In genomic region chr1:2545754-2546514, GRCh38 we compare ENCODE assay signal across 8 cellular contexts. TPM values are rescaled to one million over a fixed set of nuclear protein-coding genes. Genes with fewer than 3 reads are reported as not detected.
A peak's percentile ranks its signal among the peaks of the same experiment; 100 is the strongest.
DNase-seq lines count a peak whose midpoint lies in the region; ATAC-seq, FAIRE-seq and TF ChIP-seq lines count a peak whose summit lies in the region.

No MANE protein-coding gene starts in this region.

- H3K4me1 ChIP-seq in SJCRH30 (peaks cover 30% of the 10 kb centered on the region), pancreas (peaks cover 6 to 22% (median 20%) of the 10 kb centered on the region in 3 donors), thyroid gland (peaks cover 27 to 55% of the 10 kb centered on the region in 2 donors)

- no peaks in the 10 kb centered on the region for H3K9me3 ChIP-seq in SJCRH30 (replicated peaks)
- no peaks in the 10 kb centered on the region for H3K9me3 ChIP-seq in pancreas
- H3K9me3 ChIP-seq in thyroid gland: no peaks in the 10 kb centered on the region

- no peak overlapping the region for H3K4me3 ChIP-seq in SJCRH30
- peak overlapping the region; percentile 16 to 67 (median 47) for H3K4me3 ChIP-seq in pancreas
- peak overlapping the region in 1 of 3 donors; percentile 56 for H3K4me3 ChIP-seq in thyroid gland (replicated peaks in 1 of 3)

- no peak overlapping the region for H3K27ac Mint-ChIP-seq in activated naive CD4-positive, alpha-beta T cell treated with anti-CD3 and anti-CD28 coated beads for 36 hours

- no peaks in the 10 kb centered on the region for H3K36me3 ChIP-seq in SJCRH30
- H3K36me3 ChIP-seq in pancreas: no peaks in the 10 kb centered on the region
- no peaks in the 10 kb centered on the region for H3K36me3 ChIP-seq in thyroid gland

- 3 to 8% methylated on average over 16 to 37 of the region's 43 CpGs for WGBS in pancreas, 2 donors
- 8 to 25% methylated on average over 2 of the region's 43 CpGs for WGBS in thyroid gland, 2 donors

- ATAC-seq in GM21717 (IDR thresholded peaks at IDR 0.05; ENCODE audit: unreplicated experiment) (peak; percentile 28), pancreas (peak; percentile 66 to 73 (median 70))

- H3K4me3 Mint-ChIP-seq in activated naive CD4-positive, alpha-beta T cell treated with anti-CD3 and anti-CD28 coated beads for 36 hours: peak overlapping the region; percentile 81

- H3K27ac ChIP-seq in SJCRH30 (no peak overlapping the region), pancreas (peak overlapping the region; percentile 73 to 97 (median 84)), thyroid gland (peak overlapping the region; percentile 91 to 99 (median 95))

- no peaks in the 10 kb centered on the region for H3K36me3 Mint-ChIP-seq in activated naive CD4-positive, alpha-beta T cell treated with anti-CD3 and anti-CD28 coated beads for 36 hours (ENCODE audit: low read depth)

- no peak for TF ChIP-seq CTCF in pancreas (IDR thresholded peaks at IDR 0.05)
- TF ChIP-seq CTCF in thyroid gland (IDR thresholded peaks at IDR 0.05): no peak

- no peaks in the 10 kb centered on the region for H3K9me3 Mint-ChIP-seq in activated naive CD4-positive, alpha-beta T cell treated with anti-CD3 and anti-CD28 coated beads for 36 hours

- peak; percentile 97 for DNase-seq in DMS53 (lab: John Stamatoyannopoulos, UW)
- peak; percentile 53 to 61 for DNase-seq in Kasumi-1 (lab: John Stamatoyannopoulos, UW)
- DNase-seq in SJCRH30: peak; percentile 67 to 70
- peak; percentile 87 for DNase-seq in activated naive CD4-positive, alpha-beta T cell treated with anti-CD3 and anti-CD28 coated beads for 36 hours
- peak; percentile 97 for DNase-seq in germinal center (ENCODE audit: low spot score)
- peak in 5 of 6 donors; percentile 90 to 96 (median 93) for DNase-seq in pancreas
- DNase-seq in thyroid gland: peak; percentile 91 to 92

- intact Hi-C loops in activated naive CD4-positive, alpha-beta T cell treated with anti-CD3 and anti-CD28 coated beads for 36 hours (cut with micrococcal nuclease): loop anchor here (2.0 to 5.0 kb wide), 3 partner anchors 244 to 315 kb away; no protein-coding TSS in a partner anchor
- intact Hi-C loops in pancreas (cut with DNase I) (loop anchor here in 2 of 3 donors (5.0 kb wide), 1 partner anchor 129 kb away; no protein-coding TSS in a partner anchor), thyroid gland (cut with DNase I) (loop anchor here (2.0 to 10.0 kb wide), 3 partner anchors 41 to 341 kb away; partner anchors contain the start of gene PRXL2B)

- peaks cover 19% of the 10 kb centered on the region for H3K4me1 Mint-ChIP-seq in activated naive CD4-positive, alpha-beta T cell treated with anti-CD3 and anti-CD28 coated beads for 36 hours (ENCODE audit: low read depth)

- FAIRE-seq in pancreas (lab: Jason Lieb, UNC): no peak

- peaks cover 19% of the 10 kb centered on the region; the same call in 1 of the 2 replicates for H3K27me3 ChIP-seq in SJCRH30
- no peaks in the 10 kb centered on the region for H3K27me3 ChIP-seq in pancreas
- H3K27me3 ChIP-seq in thyroid gland: peaks cover 2% of the 10 kb centered on the region

- H3K27me3 Mint-ChIP-seq in activated naive CD4-positive, alpha-beta T cell treated with anti-CD3 and anti-CD28 coated beads for 36 hours (ENCODE audit: low read depth): no peaks in the 10 kb centered on the region

- CTCF ChIA-PET in activated naive CD4-positive, alpha-beta T cell treated with anti-CD3 and anti-CD28 coated beads for 36 hours (lab: Charles Lee): interaction anchor here (0.8 to 1.3 kb wide), 4 partner anchors 15 to 130 kb away, joined by 3 read pairs; partner anchors contain the start of gene PANK4

- peak in 1 of 2 donors; percentile 52 for TF ChIP-seq POLR2A in thyroid gland (IDR thresholded peaks at IDR 0.05)

RNA-seq across cellular contexts. Expression of gene TNFRSF14, which starts 10.2 kb away (rescaled TPM):
- 0.51 TPM in 1 of 2 replicates, not detected in the other for total RNA-seq in SJCRH30 (2014; rRNA removed; shearing (Covaris generic))
- total RNA-seq in activated naive CD4-positive, alpha-beta T cell treated with anti-CD3 and anti-CD28 coated beads for 36 hours: 100 to 1,000 TPM; 120 to 123 TPM
- total RNA-seq in pancreas (10 to 100 TPM; 10.3 to 37.2 (median 19.0) TPM), thyroid gland (10 to 100 TPM; 36.3 to 47.5 (median 46.7) TPM)
- polyA plus RNA-seq in pancreas: 100 to 1,000 TPM; 120 to 124 TPM

RNA-seq across cellular contexts. Expression of gene HES5, which starts 15.9 kb away (rescaled TPM):
- total RNA-seq in SJCRH30 (2014; rRNA removed; shearing (Covaris generic)): not detected in 2 replicates
- total RNA-seq in activated naive CD4-positive, alpha-beta T cell treated with anti-CD3 and anti-CD28 coated beads for 36 hours: not detected
- total RNA-seq in pancreas (under 1 TPM in 3 of 6 donors, not detected in 3; 0.12 to 0.25 (median 0.19) TPM), thyroid gland (not detected)
- under 1 TPM in 1 of 2 donors, not detected in 1; 0.07 TPM for polyA plus RNA-seq in pancreas

RNA-seq across cellular contexts. Expression of gene PANK4, which starts 19.5 kb away (rescaled TPM):
- total RNA-seq in SJCRH30 (2014; rRNA removed; shearing (Covaris generic)): 42.1 and 48.8 TPM in 2 replicates
- 10 to 100 TPM; 46.6 to 51.4 TPM for total RNA-seq in activated naive CD4-positive, alpha-beta T cell treated with anti-CD3 and anti-CD28 coated beads for 36 hours
- 10 to 100 TPM in 2 of 6 donors, 1 to 10 TPM in 4; 9.7 to 17.1 (median 10.0) TPM for total RNA-seq in pancreas
- 10 to 100 TPM; 20.7 to 26.4 TPM for polyA plus RNA-seq in pancreas
- total RNA-seq in thyroid gland: 10 to 100 TPM; 29.3 to 39.9 (median 38.0) TPM

RNA-seq across cellular contexts. Expression of gene PRXL2B, which starts 40.6 kb away (rescaled TPM):
- total RNA-seq in SJCRH30 (2014; rRNA removed; shearing (Covaris generic)): 21.3 and 22.5 TPM in 2 replicates
- total RNA-seq in activated naive CD4-positive, alpha-beta T cell treated with anti-CD3 and anti-CD28 coated beads for 36 hours: 10 to 100 TPM; 21.8 to 22.1 TPM
- total RNA-seq in pancreas (10 to 100 TPM in 4 of 6 donors, 1 to 10 TPM in 2; 3.3 to 16.4 (median 10.8) TPM), thyroid gland (10 to 100 TPM; 14.6 to 24.7 (median 18.0) TPM)
- 10 to 100 TPM; 12.1 to 13.4 TPM for polyA plus RNA-seq in pancreas
